In genomic region chr21:37472581-37472980, GRCh38 we compare ENCODE assay signal across 26 cellular contexts.
"Had no signal": no experiment of that assay in that cellular context is flagged by ENCODE, and none has a peak within 500 bp of the region (broad histone marks: within the 10 kb centered on the region; RNA-seq: fewer than 3 reads in every experiment).

No MANE protein-coding gene starts in this region.

- H3K27ac ChIP-seq: left lung, lower lobe of right lung, neural progenitor cell, neutrophil, prostate gland, right lobe of liver, tibial nerve, uterus had no signal

- H3K36me3 ChIP-seq: prostate gland, tibial nerve, uterus had no signal

- DNase-seq: hippocampal formation; immature natural killer cell; kidney; left colon; left lung; lower lobe of right lung; mammary epithelial cell; mesendoderm; naive B cell; natural killer cell; nephron progenitor cell; occipital lobe; right lobe of liver; stimulated activated CD4-positive, alpha-beta T cell treated with anti-CD3 and anti-CD28 coated beads, Interleukin-1b, Interleukin-23, amount 100 ng/mL, for 48 hours; stimulated activated CD4-positive, alpha-beta T cell treated with anti-CD3 and anti-CD28 coated beads, Interleukin-2, amount 100 ng/mL, for 48 hours; stimulated activated CD4-positive, alpha-beta T cell treated with anti-CD3 and anti-CD28 coated beads, Interleukin-4, amount 100 ng/mL, for 4 hours; stimulated activated CD8-positive, alpha-beta memory T cell treated with anti-CD3 and anti-CD28 coated beads, Interleukin-4, amount 100 ng/mL, for 48 hours; stimulated activated naive CD4-positive, alpha-beta T cell treated with Interleukin-2 at 50 U/mL for 16 hours; stimulated activated naive CD8-positive, alpha-beta T cell treated with anti-CD3 and anti-CD28 coated beads, Interleukin-15, amount 100 ng/mL, for 72 hours; uterus had no signal

- H3K4me3 ChIP-seq: left lung, lower lobe of right lung, neural progenitor cell, prostate gland, right lobe of liver, smooth muscle cell, tibial nerve, uterus had no signal

- H3K4me1 ChIP-seq: prostate gland, right lobe of liver, uterus had no signal

- ATAC-seq: left colon; left lung; lower lobe of right lung; natural killer cell; right lobe of liver; stimulated activated memory B cell treated with anti-CD40 and anti-IgM and Interleukin-4, amounts not matched to agents 10 μg/mL and 1 μg/mL and 100 μg/mL, for 72 hours; stimulated activated naive CD8-positive, alpha-beta T cell treated with anti-CD3 and anti-CD28 coated beads, Interleukin-15, amount 100 ng/mL, for 72 hours had no signal

- H3K9me3 ChIP-seq: left lung, lower lobe of right lung, neutrophil, prostate gland, right lobe of liver, tibial nerve, uterus had no signal

- H3K27me3 ChIP-seq: left lung, neural progenitor cell, neutrophil, right lobe of liver, tibial nerve, uterus had no signal
